In the genomic region with DNA sequence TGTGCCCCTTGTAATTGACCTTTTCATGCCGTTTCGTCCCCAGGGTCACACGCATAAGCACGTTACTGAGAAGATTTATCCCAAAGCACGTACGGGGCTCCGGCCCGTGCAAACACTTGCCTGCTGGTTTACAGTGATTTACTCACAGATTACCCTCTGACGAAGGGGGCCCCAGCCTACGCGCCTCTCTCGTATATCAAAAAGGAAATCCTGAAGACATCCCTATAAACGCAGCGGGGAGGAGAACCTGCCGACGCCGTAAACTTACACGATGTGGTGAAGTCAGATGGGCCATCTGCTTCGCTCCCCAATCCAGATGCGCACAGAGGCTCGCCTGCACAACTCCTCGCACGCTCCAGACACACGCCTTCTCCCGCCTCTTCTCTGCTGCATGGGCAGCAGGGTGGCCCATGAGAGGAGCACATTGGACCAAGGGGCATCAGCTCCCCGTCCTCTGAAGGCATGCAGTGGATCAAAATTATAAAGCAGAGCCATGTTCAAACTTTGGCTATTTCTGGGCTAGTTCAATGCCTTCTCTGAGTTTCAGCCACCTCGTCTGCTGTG, we compare ENCODE assay signal across 1 cellular context.
TF ChIP-seq lines count a peak whose summit lies in the region.

No MANE protein-coding gene starts in this region.

TF ChIP-seq in HEK293, 187 proteins besides CTCF, POLR2A, EP300 and RAD21 (continued from another document):
- TF ChIP-seq, protein P1, sequence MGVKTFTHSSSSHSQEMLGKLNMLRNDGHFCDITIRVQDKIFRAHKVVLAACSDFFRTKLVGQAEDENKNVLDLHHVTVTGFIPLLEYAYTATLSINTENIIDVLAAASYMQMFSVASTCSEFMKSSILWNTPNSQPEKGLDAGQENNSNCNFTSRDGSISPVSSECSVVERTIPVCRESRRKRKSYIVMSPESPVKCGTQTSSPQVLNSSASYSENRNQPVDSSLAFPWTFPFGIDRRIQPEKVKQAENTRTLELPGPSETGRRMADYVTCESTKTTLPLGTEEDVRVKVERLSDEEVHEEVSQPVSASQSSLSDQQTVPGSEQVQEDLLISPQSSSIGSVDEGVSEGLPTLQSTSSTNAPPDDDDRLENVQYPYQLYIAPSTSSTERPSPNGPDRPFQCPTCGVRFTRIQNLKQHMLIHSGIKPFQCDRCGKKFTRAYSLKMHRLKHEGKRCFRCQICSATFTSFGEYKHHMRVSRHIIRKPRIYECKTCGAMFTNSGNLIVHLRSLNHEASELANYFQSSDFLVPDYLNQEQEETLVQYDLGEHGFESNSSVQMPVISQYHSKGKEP (tag by site-specific recombination; IDR thresholded peaks at IDR 0.05) = no peak
- TF ChIP-seq ZIC2 (tag by site-specific recombination; IDR thresholded peaks at IDR 0.05) = peak; percentile 43
- no peak for TF ChIP-seq ZNF600 (tag by site-specific recombination; IDR thresholded peaks at IDR 0.05)
- TF ChIP-seq ZNF132 (tag by site-specific recombination; IDR thresholded peaks at IDR 0.05; ENCODE audit: borderline replicate concordance) = no peak
- TF ChIP-seq, protein P2, sequence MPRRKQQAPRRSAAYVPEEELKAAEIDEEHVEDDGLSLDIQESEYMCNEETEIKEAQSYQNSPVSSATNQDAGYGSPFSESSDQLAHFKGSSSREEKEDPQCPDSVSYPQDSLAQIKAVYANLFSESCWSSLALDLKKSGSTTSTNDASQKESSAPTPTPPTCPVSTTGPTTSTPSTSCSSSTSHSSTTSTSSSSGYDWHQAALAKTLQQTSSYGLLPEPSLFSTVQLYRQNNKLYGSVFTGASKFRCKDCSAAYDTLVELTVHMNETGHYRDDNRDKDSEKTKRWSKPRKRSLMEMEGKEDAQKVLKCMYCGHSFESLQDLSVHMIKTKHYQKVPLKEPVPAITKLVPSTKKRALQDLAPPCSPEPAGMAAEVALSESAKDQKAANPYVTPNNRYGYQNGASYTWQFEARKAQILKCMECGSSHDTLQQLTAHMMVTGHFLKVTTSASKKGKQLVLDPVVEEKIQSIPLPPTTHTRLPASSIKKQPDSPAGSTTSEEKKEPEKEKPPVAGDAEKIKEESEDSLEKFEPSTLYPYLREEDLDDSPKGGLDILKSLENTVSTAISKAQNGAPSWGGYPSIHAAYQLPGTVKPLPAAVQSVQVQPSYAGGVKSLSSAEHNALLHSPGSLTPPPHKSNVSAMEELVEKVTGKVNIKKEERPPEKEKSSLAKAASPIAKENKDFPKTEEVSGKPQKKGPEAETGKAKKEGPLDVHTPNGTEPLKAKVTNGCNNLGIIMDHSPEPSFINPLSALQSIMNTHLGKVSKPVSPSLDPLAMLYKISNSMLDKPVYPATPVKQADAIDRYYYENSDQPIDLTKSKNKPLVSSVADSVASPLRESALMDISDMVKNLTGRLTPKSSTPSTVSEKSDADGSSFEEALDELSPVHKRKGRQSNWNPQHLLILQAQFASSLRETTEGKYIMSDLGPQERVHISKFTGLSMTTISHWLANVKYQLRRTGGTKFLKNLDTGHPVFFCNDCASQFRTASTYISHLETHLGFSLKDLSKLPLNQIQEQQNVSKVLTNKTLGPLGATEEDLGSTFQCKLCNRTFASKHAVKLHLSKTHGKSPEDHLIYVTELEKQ (tag by site-specific recombination; IDR thresholded peaks at IDR 0.05; ENCODE audit: borderline replicate concordance) = no peak
- peak; percentile 85 for TF ChIP-seq ZFHX2 (tag by site-specific recombination; conservative IDR thresholded peaks at IDR 0.05)
- TF ChIP-seq, protein P3, sequence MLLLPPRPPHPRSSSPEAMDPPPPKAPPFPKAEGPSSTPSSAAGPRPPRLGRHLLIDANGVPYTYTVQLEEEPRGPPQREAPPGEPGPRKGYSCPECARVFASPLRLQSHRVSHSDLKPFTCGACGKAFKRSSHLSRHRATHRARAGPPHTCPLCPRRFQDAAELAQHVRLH (tag by site-specific recombination; IDR thresholded peaks at IDR 0.05) = no peak
- TF ChIP-seq MYNN (tag by site-specific recombination; IDR thresholded peaks at IDR 0.05; ENCODE audit: borderline replicate concordance) = no peak
- no peak for TF ChIP-seq SETDB1 (IDR thresholded peaks at IDR 0.05; ENCODE audit: insufficient read length, low read length)
TF ChIP-seq in HEK293: peak in this region for 15.
